ENCODE assay signal across 17 cellular contexts in genomic region chr3:18345015-18345367, GRCh38.
"Had no signal": no experiment of that assay in that cellular context is flagged by ENCODE, and none has a peak within 500 bp of the region (broad histone marks: within the 10 kb centered on the region; RNA-seq: fewer than 3 reads in every experiment).

No MANE protein-coding gene starts in this region.

- DNase-seq: activated CD4-positive, alpha-beta T cell treated with anti-CD3 and anti-CD28 coated beads for 4 hours; activated CD8-positive, alpha-beta memory T cell treated with anti-CD3 and anti-CD28 coated beads for 24 hours; activated gamma-delta T cell treated with Interleukin-2 at 50 U/mL for 16 hours; adrenal gland; caudate nucleus; colonic mucosa; foreskin keratinocyte; islet precursor cell; mucosa of descending colon; nucleus accumbens; small intestine; T1000 had no signal

- H3K27me3 ChIP-seq: adrenal gland, colonic mucosa, foreskin keratinocyte, right atrium auricular region, tibial nerve, vagina had no signal

- H3K4me3 ChIP-seq: adrenal gland, colonic mucosa, mucosa of descending colon, right atrium auricular region, tibial nerve, vagina had no signal

- H3K36me3 ChIP-seq: adrenal gland, colonic mucosa had no signal

- H3K9me3 ChIP-seq: colonic mucosa, mucosa of descending colon, right atrium auricular region, tibial nerve, vagina had no signal

- H3K4me1 ChIP-seq: adrenal gland, colonic mucosa, foreskin keratinocyte, right atrium auricular region, tibial nerve, vagina had no signal

- H3K9me3 Mint-ChIP-seq: natural killer cell treated with Interleukin-12 subunit alpha and Interleukin-12 subunit beta and Interleukin-15 and Interleukin-18, amount 100 ng/mL, for 72 hours had no signal

- H3K27ac ChIP-seq: adrenal gland, colonic mucosa, foreskin keratinocyte, right atrium auricular region, tibial nerve, vagina had no signal

- H3K4me3 Mint-ChIP-seq: natural killer cell treated with Interleukin-12 subunit alpha and Interleukin-12 subunit beta and Interleukin-15 and Interleukin-18, amount 100 ng/mL, for 72 hours had no signal

- H3K27ac Mint-ChIP-seq: natural killer cell treated with Interleukin-12 subunit alpha and Interleukin-12 subunit beta and Interleukin-15 and Interleukin-18, amount 100 ng/mL, for 72 hours had no signal

- ATAC-seq: foreskin keratinocyte; left lobe of liver; mucosa of descending colon; natural killer cell treated with Interleukin-12 subunit alpha and Interleukin-12 subunit beta and Interleukin-15 and Interleukin-18, amount 100 ng/mL, for 72 hours had no signal
